26 cellular contexts compared by ENCODE assay signal in the genomic region with DNA sequence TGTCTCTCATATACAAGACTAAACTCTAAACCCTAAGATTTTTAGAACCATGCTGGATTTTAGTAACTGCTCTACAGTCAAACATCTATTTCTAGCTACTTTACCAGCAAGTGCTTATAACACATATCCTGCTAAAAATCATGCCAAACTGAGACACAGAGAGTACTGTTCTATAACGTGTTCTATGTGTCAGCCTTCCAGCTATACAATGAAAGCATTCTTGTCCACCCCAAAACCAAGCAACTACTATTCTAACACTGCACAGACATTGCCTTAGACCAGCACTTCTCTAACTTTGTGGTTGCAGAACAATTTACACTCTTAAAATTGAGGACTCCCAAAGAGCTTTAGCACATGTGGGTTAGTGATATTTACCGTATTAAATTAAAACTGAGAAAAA.
A peak's percentile ranks its signal among the peaks of the same experiment; 100 is the strongest.
DNase-seq lines count a peak whose midpoint lies in the region; ATAC-seq and TF ChIP-seq lines count a peak whose summit lies in the region.
"Had no signal": no experiment of that assay in that cellular context is flagged by ENCODE, and none has a peak within 500 bp of the region (broad histone marks: within the 10 kb centered on the region; RNA-seq: fewer than 3 reads in every experiment).

No MANE protein-coding gene starts in this region.

- TF ChIP-seq CTCF in cardiac muscle cell (IDR thresholded peaks at IDR 0.05; ENCODE audit: low read depth, low read length) (no peak), heart left ventricle (IDR thresholded peaks at IDR 0.05) (no peak)

- WGBS in heart left ventricle, 4 donors, result 61 to 76% (median 68%) methylated on average over 2 of the region's 2 CpGs

- no peak for DNase-seq in cardiac muscle cell (ENCODE audit: low read depth in 1 of 2, low spot score in 1 of 2)
- no peak for DNase-seq in heart left ventricle
- DNase-seq in foreskin melanocyte, result peak; percentile 96
- peak; percentile 75 for DNase-seq in midbrain (lab: John Stamatoyannopoulos, UW)
- no peak for DNase-seq in left colon
- no peak for DNase-seq in occipital lobe (lab: John Stamatoyannopoulos, UW)
- DNase-seq: activated B cell treated with CpG ODN at 0.5 μM for 24 hours; activated CD8-positive, alpha-beta memory T cell treated with anti-CD3 and anti-CD28 coated beads, Interleukin-2, amount 10 ng/mL, durations not matched to agents 7 days and 5 days; activated T-cell treated with anti-CD3 and anti-CD28 coated beads, Interleukin-2, amount 50 U/mL, for 48 hours; CD4-positive, alpha-beta memory T cell; DMS 273 treated with DMSO at 0.1 percent for 48 hours; EL; esophagus squamous epithelium; gastrocnemius medialis; GOT3; HFFc6; NCI-H1092 treated with DMSO at 0.1 percent for 48 hours; NCI-H2029 treated with DMSO at 0.1 percent for 48 hours; NCI-H2227 treated with DMSO at 0.1 percent for 48 hours; nephron progenitor cell; Peyer's patch; posterior cingulate gyrus; stimulated activated naive CD4-positive, alpha-beta T cell had no signal

- H3K36me3 ChIP-seq in cardiac muscle cell (no peaks in the 10 kb centered on the region), heart left ventricle (no peaks in the 10 kb centered on the region)
- H3K36me3 ChIP-seq: esophagus squamous epithelium, gastrocnemius medialis, Peyer's patch had no signal

- H3K27ac ChIP-seq in cardiac muscle cell, result peak overlapping the region; percentile 82
- H3K27ac ChIP-seq in heart left ventricle, result no peak overlapping the region
- peak overlapping the region; percentile 94 for H3K27ac ChIP-seq in temporal lobe (ENCODE audit: low read depth, low read length)
- H3K27ac ChIP-seq: coronary artery, esophagus squamous epithelium, gastrocnemius medialis, Peyer's patch had no signal

- intact Hi-C loops in heart left ventricle (cut with DNase I), result no loop called here
- intact Hi-C loops in left colon (cut with DNase I, micrococcal nuclease), result no loop called here

- no peaks in the 10 kb centered on the region for H3K27me3 ChIP-seq in cardiac muscle cell
- H3K27me3 ChIP-seq in heart left ventricle, result no peaks in the 10 kb centered on the region
- H3K27me3 ChIP-seq: esophagus squamous epithelium, gastrocnemius medialis, Peyer's patch had no signal

- H3K9me3 ChIP-seq in cardiac muscle cell (ENCODE audit: low read depth), result no peaks in the 10 kb centered on the region
- H3K9me3 ChIP-seq in heart left ventricle, result no peaks in the 10 kb centered on the region
- H3K9me3 ChIP-seq: esophagus squamous epithelium, gastrocnemius medialis, Peyer's patch had no signal

- no peak overlapping the region for H3K4me3 ChIP-seq in cardiac muscle cell
- no peak overlapping the region for H3K4me3 ChIP-seq in heart left ventricle
- H3K4me3 ChIP-seq: coronary artery, esophagus squamous epithelium, gastrocnemius medialis, Peyer's patch had no signal

- TF ChIP-seq POLR2A in heart left ventricle (IDR thresholded peaks at IDR 0.05), result no peak

- ATAC-seq in heart left ventricle (no peak), HG03432 (IDR thresholded peaks at IDR 0.05; ENCODE audit: unreplicated experiment) (no peak), left colon (no peak)
- ATAC-seq: activated CD8-positive, alpha-beta memory T cell treated with anti-CD3 and anti-CD28 coated beads, Interleukin-2, amount 10 ng/mL, durations not matched to agents 7 days and 5 days; gastrocnemius medialis had no signal

- H3K4me1 ChIP-seq in cardiac muscle cell (ENCODE audit: low read depth), result peaks cover 52% of the 10 kb centered on the region
- H3K4me1 ChIP-seq in heart left ventricle, result peaks cover 0 to 53% (median 20%) of the 10 kb centered on the region in 12 donors
- H3K4me1 ChIP-seq: Peyer's patch had no signal

Comparison
In these comparisons a context has a peak if more than half of its experiments do, and no peak if none do; other contexts are left out.
1. H3K27ac ChIP-seq: peak in cardiac muscle cell (single experiment) and temporal lobe (single experiment); none in heart left ventricle (0 of 12).
2. DNase-seq: peak in foreskin melanocyte (single experiment) and midbrain (single experiment); none in cardiac muscle cell (0 of 2), heart left ventricle (0 of 5), left colon (0 of 2) and occipital lobe (single experiment).